22 cellular contexts compared by ENCODE assay signal in genomic region chr6:129642322-129642721, GRCh38.
"Had no signal": no experiment of that assay in that cellular context is flagged by ENCODE, and none has a peak within 500 bp of the region (broad histone marks: within the 10 kb centered on the region; RNA-seq: fewer than 3 reads in every experiment).

No MANE protein-coding gene starts in this region.

- H3K4me3 Mint-ChIP-seq: natural killer cell; neural progenitor cell; stimulated activated memory B cell treated with anti-CD40 and anti-IgM and Interleukin-4, amounts not matched to agents 10 μg/mL and 1 μg/mL and 100 μg/mL, for 72 hours; stimulated activated naive CD8-positive, alpha-beta T cell treated with anti-CD3 and anti-CD28 coated beads, Interleukin-15, Interleukin-2, amounts not matched to agents 100 ng/mL and 50 ng/mL, for 24 hours had no signal

- H3K36me3 ChIP-seq: colonic mucosa, neural progenitor cell, pancreas, tibial artery, vagina had no signal

- H3K4me1 Mint-ChIP-seq: stimulated activated memory B cell treated with anti-CD40 and anti-IgM and Interleukin-4, amounts not matched to agents 10 μg/mL and 1 μg/mL and 100 μg/mL, for 72 hours had no signal

- DNase-seq: colonic mucosa; dermis blood vessel endothelial cell; erythroblast; foreskin melanocyte; head of caudate nucleus; mucosa of descending colon; natural killer cell; nucleus accumbens; pancreas; right cardiac atrium; spleen; stimulated activated CD4-positive, alpha-beta T cell treated with anti-CD3 and anti-CD28 coated beads, Interleukin-15, amount 100 ng/mL, for 24 hours; stimulated activated CD4-positive, alpha-beta T cell treated with anti-CD3 and anti-CD28 coated beads, Interleukin-1b, Interleukin-23, amount 100 ng/mL, for 48 hours; stimulated activated CD4-positive, alpha-beta T cell treated with anti-CD3 and anti-CD28 coated beads, Interleukin-4, amount 100 ng/mL, for 24 hours; tibial artery; upper lobe of right lung had no signal

- H3K9ac ChIP-seq: neural progenitor cell had no signal

- H3K4me3 ChIP-seq: colonic mucosa, hepatocyte, mucosa of descending colon, neural progenitor cell, pancreas, spleen, tibial artery, upper lobe of right lung, vagina had no signal

- H3K9me3 ChIP-seq: colonic mucosa, mucosa of descending colon, pancreas, spleen, tibial artery, upper lobe of right lung, vagina had no signal

- H3K36me3 Mint-ChIP-seq: neural progenitor cell had no signal

- H3K4me2 ChIP-seq: hepatocyte, neural progenitor cell had no signal

- H3K9me3 Mint-ChIP-seq: natural killer cell; neural progenitor cell; stimulated activated memory B cell treated with anti-CD40 and anti-IgM and Interleukin-4, amounts not matched to agents 10 μg/mL and 1 μg/mL and 100 μg/mL, for 72 hours; stimulated activated naive CD8-positive, alpha-beta T cell treated with anti-CD3 and anti-CD28 coated beads, Interleukin-15, Interleukin-2, amounts not matched to agents 100 ng/mL and 50 ng/mL, for 24 hours had no signal

- H2AFZ ChIP-seq: hepatocyte, neural progenitor cell had no signal

- H3K27ac Mint-ChIP-seq: natural killer cell; neural progenitor cell; progenitor cell of endocrine pancreas; stimulated activated memory B cell treated with anti-CD40 and anti-IgM and Interleukin-4, amounts not matched to agents 10 μg/mL and 1 μg/mL and 100 μg/mL, for 72 hours; stimulated activated naive CD8-positive, alpha-beta T cell treated with anti-CD3 and anti-CD28 coated beads, Interleukin-15, Interleukin-2, amounts not matched to agents 100 ng/mL and 50 ng/mL, for 24 hours had no signal

- H3K27me3 ChIP-seq: colonic mucosa, hepatocyte, neural progenitor cell, pancreas, spleen, tibial artery, upper lobe of right lung, vagina had no signal

- H3K27me3 Mint-ChIP-seq: progenitor cell of endocrine pancreas; stimulated activated memory B cell treated with anti-CD40 and anti-IgM and Interleukin-4, amounts not matched to agents 10 μg/mL and 1 μg/mL and 100 μg/mL, for 72 hours; stimulated activated naive CD8-positive, alpha-beta T cell treated with anti-CD3 and anti-CD28 coated beads, Interleukin-15, Interleukin-2, amounts not matched to agents 100 ng/mL and 50 ng/mL, for 24 hours had no signal

- ATAC-seq: mucosa of descending colon; natural killer cell; pancreas; right cardiac atrium; stimulated activated memory B cell treated with anti-CD40 and anti-IgM and Interleukin-4, amounts not matched to agents 10 μg/mL and 1 μg/mL and 100 μg/mL, for 72 hours; upper lobe of right lung had no signal

- H3K4me1 ChIP-seq: colonic mucosa had no signal

- H3K27ac ChIP-seq: colonic mucosa, hepatocyte, neural progenitor cell, spleen, tibial artery, vagina had no signal
